ENCODE assay signal across 1 cellular context in the genomic region with DNA sequence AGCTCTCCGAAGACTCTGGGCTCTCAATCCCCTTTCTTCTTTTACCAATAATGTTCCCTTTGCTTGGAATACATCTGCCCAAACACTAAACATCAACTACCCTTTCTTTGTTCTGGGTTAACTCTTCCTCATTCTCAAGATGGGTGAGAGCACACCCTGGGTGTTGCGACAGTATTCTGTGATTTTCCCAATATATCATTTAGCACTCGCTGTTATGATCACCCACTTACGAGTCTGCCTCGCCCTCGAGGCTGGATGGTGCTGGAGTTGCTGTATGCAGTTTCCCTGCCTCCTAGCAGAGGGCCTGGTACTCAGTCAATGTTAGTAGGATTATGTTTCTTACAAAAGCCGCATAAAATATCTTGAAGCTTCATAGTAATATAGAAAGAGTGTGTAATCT.
TF ChIP-seq lines count a peak whose summit lies in the region.

No MANE protein-coding gene starts in this region.

TF ChIP-seq in GM23338, 12 proteins besides CTCF, POLR2A, EP300 and RAD21 (continued from another document):
- TF ChIP-seq, protein P1, sequence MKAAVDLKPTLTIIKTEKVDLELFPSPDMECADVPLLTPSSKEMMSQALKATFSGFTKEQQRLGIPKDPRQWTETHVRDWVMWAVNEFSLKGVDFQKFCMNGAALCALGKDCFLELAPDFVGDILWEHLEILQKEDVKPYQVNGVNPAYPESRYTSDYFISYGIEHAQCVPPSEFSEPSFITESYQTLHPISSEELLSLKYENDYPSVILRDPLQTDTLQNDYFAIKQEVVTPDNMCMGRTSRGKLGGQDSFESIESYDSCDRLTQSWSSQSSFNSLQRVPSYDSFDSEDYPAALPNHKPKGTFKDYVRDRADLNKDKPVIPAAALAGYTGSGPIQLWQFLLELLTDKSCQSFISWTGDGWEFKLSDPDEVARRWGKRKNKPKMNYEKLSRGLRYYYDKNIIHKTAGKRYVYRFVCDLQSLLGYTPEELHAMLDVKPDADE (IDR thresholded peaks at IDR 0.05), result no peak
- TF ChIP-seq, protein P2, sequence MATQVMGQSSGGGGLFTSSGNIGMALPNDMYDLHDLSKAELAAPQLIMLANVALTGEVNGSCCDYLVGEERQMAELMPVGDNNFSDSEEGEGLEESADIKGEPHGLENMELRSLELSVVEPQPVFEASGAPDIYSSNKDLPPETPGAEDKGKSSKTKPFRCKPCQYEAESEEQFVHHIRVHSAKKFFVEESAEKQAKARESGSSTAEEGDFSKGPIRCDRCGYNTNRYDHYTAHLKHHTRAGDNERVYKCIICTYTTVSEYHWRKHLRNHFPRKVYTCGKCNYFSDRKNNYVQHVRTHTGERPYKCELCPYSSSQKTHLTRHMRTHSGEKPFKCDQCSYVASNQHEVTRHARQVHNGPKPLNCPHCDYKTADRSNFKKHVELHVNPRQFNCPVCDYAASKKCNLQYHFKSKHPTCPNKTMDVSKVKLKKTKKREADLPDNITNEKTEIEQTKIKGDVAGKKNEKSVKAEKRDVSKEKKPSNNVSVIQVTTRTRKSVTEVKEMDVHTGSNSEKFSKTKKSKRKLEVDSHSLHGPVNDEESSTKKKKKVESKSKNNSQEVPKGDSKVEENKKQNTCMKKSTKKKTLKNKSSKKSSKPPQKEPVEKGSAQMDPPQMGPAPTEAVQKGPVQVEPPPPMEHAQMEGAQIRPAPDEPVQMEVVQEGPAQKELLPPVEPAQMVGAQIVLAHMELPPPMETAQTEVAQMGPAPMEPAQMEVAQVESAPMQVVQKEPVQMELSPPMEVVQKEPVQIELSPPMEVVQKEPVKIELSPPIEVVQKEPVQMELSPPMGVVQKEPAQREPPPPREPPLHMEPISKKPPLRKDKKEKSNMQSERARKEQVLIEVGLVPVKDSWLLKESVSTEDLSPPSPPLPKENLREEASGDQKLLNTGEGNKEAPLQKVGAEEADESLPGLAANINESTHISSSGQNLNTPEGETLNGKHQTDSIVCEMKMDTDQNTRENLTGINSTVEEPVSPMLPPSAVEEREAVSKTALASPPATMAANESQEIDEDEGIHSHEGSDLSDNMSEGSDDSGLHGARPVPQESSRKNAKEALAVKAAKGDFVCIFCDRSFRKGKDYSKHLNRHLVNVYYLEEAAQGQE (IDR thresholded peaks at IDR 0.05; ENCODE audit: unreplicated experiment), result no peak
- TF ChIP-seq NANOG (IDR thresholded peaks at IDR 0.05; ENCODE audit: borderline replicate concordance), result no peak
